In genomic region chr19:58386576-58387337, GRCh38 we compare ENCODE assay signal across 8 cellular contexts. TPM values are rescaled to one million over a fixed set of nuclear protein-coding genes. Genes with fewer than 3 reads are reported as not detected.
DNase-seq lines count a peak whose midpoint lies in the region; ATAC-seq, FAIRE-seq and TF ChIP-seq lines count a peak whose summit lies in the region.

TSS of gene RPS5 (plus strand) at chr19:58387269. CDS start at chr19:58388138, 869 bp downstream.

- FAIRE-seq in urothelium cell line (lab: Jason Lieb, UNC), result peak; percentile 65

- H3K4me1 ChIP-seq in right atrium auricular region (peaks cover 0 to 29% of the 10 kb centered on the region in 2 donors), psoas muscle (peaks cover 34% of the 10 kb centered on the region)

- H3K4me3 ChIP-seq in right atrium auricular region (peak within 1 kb of the TSS; percentile 62 to 78), psoas muscle (peak within 1 kb of the TSS; percentile 91)

- H3K9me3 ChIP-seq in right atrium auricular region, result no peaks in the 10 kb centered on the region
- no peaks in the 10 kb centered on the region for H3K9me3 ChIP-seq in psoas muscle

- H3K27me3 ChIP-seq in right atrium auricular region (no peaks in the 10 kb centered on the region), psoas muscle (ENCODE audit: insufficient read depth in 3 of 3, low read length in 2 of 3) (no peaks in the 10 kb centered on the region)

- TF ChIP-seq CTCF in right atrium auricular region (IDR thresholded peaks at IDR 0.05) (no peak), psoas muscle (IDR thresholded peaks at IDR 0.05) (no peak)

- DNase-seq in NCI-H187 (lab: John Stamatoyannopoulos, UW) (peak; percentile 92 to 96), T-helper 2 cell (peak; percentile 84 to 100 (median 95)), right atrium auricular region (ENCODE audit: low spot score) (peak; percentile 99), psoas muscle (peak; percentile 95 to 98), urothelium cell line (ENCODE audit: low spot score) (peak; percentile 99)

- peak within 1 kb of the TSS; percentile 98 for H3K27ac ChIP-seq in angular gyrus (ENCODE audit: low read depth, low read length)
- H3K27ac ChIP-seq in right atrium auricular region, result peak within 1 kb of the TSS; percentile 97 to 99
- peak within 1 kb of the TSS; percentile 96 for H3K27ac ChIP-seq in psoas muscle

- intact Hi-C loops in psoas muscle (cut with DNase I), result no loop called here

- H3K36me3 ChIP-seq in right atrium auricular region, result peaks cover 31% of the 10 kb centered on the region
- peaks cover 3 to 36% of the 10 kb centered on the region in 2 donors for H3K36me3 ChIP-seq in psoas muscle (ENCODE audit: insufficient read depth in 1 of 2, low read depth in 1 of 2)

- peak; percentile 89 for ATAC-seq in GM18498 (IDR thresholded peaks at IDR 0.05; ENCODE audit: unreplicated experiment)
- ATAC-seq in HG02938 (IDR thresholded peaks at IDR 0.05; ENCODE audit: unreplicated experiment), result peak; percentile 85
- ATAC-seq in psoas muscle, result peak; percentile 92 to 95 (median 94)

- 0 to 1% (median 0%) methylated on average over 64 of the region's 64 CpGs for WGBS in psoas muscle, 3 donors

RNA-seq across cellular contexts. Expression of gene RPS5, which starts in this region (rescaled TPM):
- 1,000 to 10,000 TPM in 1 of 2 donors, 100 to 1,000 TPM in 1; 593 to 1,197 TPM for total RNA-seq in right atrium auricular region
- 100 to 1,000 TPM; 513 to 839 (median 740) TPM for total RNA-seq in psoas muscle
- polyA plus RNA-seq in psoas muscle, result 1,000 to 10,000 TPM; 1,118 to 2,384 (median 1,312) TPM

Comparison
In these comparisons a context has a peak if more than half of its experiments do, and no peak if none do; other contexts are left out.
1. Peak in every context shown above with its lines: DNase-seq, ATAC-seq, H3K4me3 ChIP-seq and H3K27ac ChIP-seq.